Comparison of ENCODE assay signal across 1 cellular context in genomic region chr17:38729886-38730525, GRCh38.
A peak's percentile ranks its signal among the peaks of the same experiment; 100 is the strongest.
TF ChIP-seq lines count a peak whose summit lies in the region.

CISD3 (plus strand) TSS chr17:38730341; CDS start chr17:38730359, 18 bp downstream.

TF ChIP-seq in SK-N-SH, 30 proteins besides CTCF, POLR2A, EP300 and RAD21 (continued from another document):
- TF ChIP-seq MAX (IDR thresholded peaks at IDR 0.05; ENCODE audit: low read depth) (peak; percentile 37; the same call in 1 of the 2 replicates), NFIC (IDR thresholded peaks at IDR 0.05; ENCODE audit: borderline replicate concordance) (no peak), SIN3A (IDR thresholded peaks at IDR 0.05; ENCODE audit: borderline replicate concordance, low read depth, low read length) (0 out of 2 replicates have a peak, but pooled peaks have one; percentile 29)
